In the genomic region with DNA sequence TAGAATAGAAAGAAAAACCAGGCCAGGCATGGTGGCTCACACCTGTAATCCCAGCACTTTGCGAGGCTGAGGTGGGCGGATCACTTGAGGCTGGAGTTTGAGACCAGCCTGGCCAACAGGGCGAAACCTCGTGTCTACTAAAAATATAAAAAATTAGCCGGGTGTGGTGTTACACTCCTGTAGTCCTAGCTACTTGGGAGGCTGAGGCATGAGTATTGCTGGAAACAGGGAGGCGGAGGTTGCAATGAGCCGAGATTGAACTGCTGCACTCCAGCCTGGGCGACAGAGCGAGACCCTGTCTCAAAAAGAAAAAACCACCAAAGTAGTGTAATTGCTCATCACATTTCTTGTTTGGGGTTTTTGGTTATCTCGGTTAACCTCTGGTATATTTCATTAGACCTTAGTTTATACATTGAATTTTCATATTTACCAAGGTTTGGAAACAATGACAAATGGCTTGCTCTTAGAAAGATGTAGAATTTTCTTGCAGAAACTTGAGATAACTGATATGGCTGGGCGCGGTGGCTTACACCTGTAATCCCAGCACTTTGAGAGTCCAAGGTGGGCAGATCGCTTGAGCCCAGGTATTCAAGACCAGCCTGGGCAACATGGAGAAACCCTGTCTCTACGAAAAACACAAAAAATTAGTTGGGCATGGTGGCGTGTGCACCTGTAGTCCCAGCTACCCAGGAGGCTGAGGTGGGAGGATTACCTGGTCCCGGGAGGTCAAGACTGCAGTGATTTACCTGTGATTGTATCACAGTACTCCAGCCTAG, we compare ENCODE assay signal across 11 cellular contexts.
DNase-seq lines count a peak whose midpoint lies in the region; ATAC-seq and TF ChIP-seq lines count a peak whose summit lies in the region.
"Had no signal": no experiment of that assay in that cellular context is flagged by ENCODE, and none has a peak within 500 bp of the region (broad histone marks: within the 10 kb centered on the region; RNA-seq: fewer than 3 reads in every experiment).

No MANE protein-coding gene starts in this region.

- TF ChIP-seq CTCF in nephron progenitor cell (IDR thresholded peaks at IDR 0.05), result no peak

- H3K27me3 Mint-ChIP-seq in nephron progenitor cell (ENCODE audit: low read depth, poor library complexity), result no peaks in the 10 kb centered on the region
- H3K27me3 Mint-ChIP-seq: activated naive CD4-positive, alpha-beta T cell treated with anti-CD3 and anti-CD28 coated beads, Interleukin-2, amount 10 ng/mL, durations not matched to agents 7 days and 5 days had no signal

- H3K4me1 Mint-ChIP-seq in nephron progenitor cell, result peaks cover 20% of the 10 kb centered on the region

- H3K9me3 Mint-ChIP-seq in nephron progenitor cell, result no peaks in the 10 kb centered on the region
- H3K9me3 Mint-ChIP-seq: activated naive CD4-positive, alpha-beta T cell treated with anti-CD3 and anti-CD28 coated beads, Interleukin-2, amount 10 ng/mL, durations not matched to agents 7 days and 5 days had no signal

- no peak overlapping the region for H3K4me3 Mint-ChIP-seq in nephron progenitor cell
- H3K4me3 Mint-ChIP-seq: activated naive CD4-positive, alpha-beta T cell treated with anti-CD3 and anti-CD28 coated beads, Interleukin-2, amount 10 ng/mL, durations not matched to agents 7 days and 5 days had no signal

- peaks cover 52% of the 10 kb centered on the region for H3K36me3 Mint-ChIP-seq in nephron progenitor cell (ENCODE audit: low read depth)

- peak overlapping the region; percentile 57 for H3K27ac Mint-ChIP-seq in nephron progenitor cell
- H3K27ac Mint-ChIP-seq: activated naive CD4-positive, alpha-beta T cell treated with anti-CD3 and anti-CD28 coated beads, Interleukin-2, amount 10 ng/mL, durations not matched to agents 7 days and 5 days had no signal

- no peak for DNase-seq in nephron progenitor cell
- DNase-seq in HUDEP-2 (lab: John Stamatoyannopoulos, UW; ENCODE audit: unreplicated experiment in 76 of 76), result no peak
- DNase-seq in NCI-H524 (lab: John Stamatoyannopoulos, UW), result no peak
- DNase-seq in anterior cingulate cortex (lab: John Stamatoyannopoulos, UW), result no peak
- DNase-seq: activated naive CD4-positive, alpha-beta T cell treated with anti-CD3 and anti-CD28 coated beads, Interleukin-2, amount 10 ng/mL, durations not matched to agents 7 days and 5 days; erythroblast; NCI-H2081; stimulated activated naive CD4-positive, alpha-beta T cell treated with Interleukin-2 at 50 U/mL for 16 hours had no signal

- ATAC-seq in GM18517 (IDR thresholded peaks at IDR 0.05; ENCODE audit: unreplicated experiment) (peak; percentile 75), GM21528 (IDR thresholded peaks at IDR 0.05; ENCODE audit: low FRiP score, unreplicated experiment) (peak; percentile 78), HG03432 (IDR thresholded peaks at IDR 0.05; ENCODE audit: unreplicated experiment) (peak; percentile 79)
